ENCODE assay signal across 23 cellular contexts in the genomic region with DNA sequence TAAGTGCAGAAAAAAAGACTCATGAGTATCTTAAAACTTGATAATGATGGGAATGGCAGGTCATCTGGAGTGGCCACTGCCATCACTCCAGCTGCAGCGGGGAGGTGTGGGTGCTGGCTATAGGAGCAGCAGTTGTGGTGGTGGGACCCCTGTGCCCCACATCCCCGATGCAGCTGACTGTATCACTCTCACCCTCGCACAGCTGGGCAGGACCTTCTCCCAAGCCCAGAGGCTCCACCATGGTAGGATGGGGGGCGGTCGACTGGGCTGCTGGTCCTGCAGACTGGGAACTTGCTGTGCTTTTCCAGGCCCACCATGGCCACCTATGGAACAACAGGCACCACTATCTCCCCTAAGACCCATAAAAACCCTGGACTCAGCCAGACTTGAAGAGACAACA.
DNase-seq lines count a peak whose midpoint lies in the region; ATAC-seq and TF ChIP-seq lines count a peak whose summit lies in the region.
"Had no signal": no experiment of that assay in that cellular context is flagged by ENCODE, and none has a peak within 500 bp of the region (broad histone marks: within the 10 kb centered on the region; RNA-seq: fewer than 3 reads in every experiment).

No MANE protein-coding gene starts in this region.

- H3K36me3 Mint-ChIP-seq in chondrocyte (ENCODE audit: low read depth): no peaks in the 10 kb centered on the region
- H3K36me3 Mint-ChIP-seq: CD14-positive monocyte; CD4-positive, alpha-beta memory T cell; CD4-positive, CD25-positive, alpha-beta regulatory T cell; CD8-positive, alpha-beta memory T cell had no signal

- H3K4me1 ChIP-seq in mesenchymal stem cell (ENCODE audit: control insufficient read depth, insufficient read depth, low read depth, low read length) (no peaks in the 10 kb centered on the region), upper lobe of right lung (no peaks in the 10 kb centered on the region)
- H3K4me1 ChIP-seq: BE2C, BLaER1 had no signal

- no peak overlapping the region for H2AFZ ChIP-seq in mesenchymal stem cell (ENCODE audit: low read depth, low read length)

- H3K9me3 Mint-ChIP-seq in chondrocyte (ENCODE audit: low read depth): peaks cover 3% of the 10 kb centered on the region

- no peaks in the 10 kb centered on the region for H3K27me3 ChIP-seq in mesenchymal stem cell (ENCODE audit: control insufficient read depth in 1 of 2, insufficient read depth in 1 of 2, low read length in 2 of 2)
- no peaks in the 10 kb centered on the region for H3K27me3 ChIP-seq in upper lobe of right lung
- H3K27me3 ChIP-seq: BE2C, BLaER1 had no signal

- H2BK12ac ChIP-seq in mesenchymal stem cell (ENCODE audit: low read length in 2 of 2): no peak overlapping the region

- H3K18ac ChIP-seq in mesenchymal stem cell (ENCODE audit: low read depth in 1 of 2, low read length in 2 of 2): no peak overlapping the region

- H3K27ac ChIP-seq in mesenchymal stem cell (ENCODE audit: low read length, poor library complexity, severe bottlenecking) (no peak overlapping the region), upper lobe of right lung (no peak overlapping the region)
- H3K27ac ChIP-seq: BLaER1 had no signal

- intact Hi-C loops in upper lobe of right lung (cut with DNase I): no loop called here

- no peak overlapping the region for H2AK5ac ChIP-seq in mesenchymal stem cell (ENCODE audit: low read length, severe bottlenecking)

- DNase-seq in chondrocyte (ENCODE audit: low spot score) (peak; percentile 78), mesenchymal stem cell (no peak), upper lobe of right lung (peak; percentile 48), NCI-H2081 treated with DMSO at 0.1 percent for 48 hours (lab: John Stamatoyannopoulos, UW) (no peak), HuH-7 (ENCODE audit: low spot score) (no peak)
- DNase-seq: 8988T; ACHN; BE2C; C1 segment of cervical spinal cord; CD4-positive, alpha-beta memory T cell; CD4-positive, CD25-positive, alpha-beta regulatory T cell; CD8-positive, alpha-beta memory T cell; COR-L47; DMS 273 treated with DMSO at 0.1 percent for 48 hours; DMS153; DMS53; DMS79; DND-41; EL; GDM1 had no signal

- H4K91ac ChIP-seq in mesenchymal stem cell (ENCODE audit: low read length): no peak overlapping the region

- H3K79me1 ChIP-seq in mesenchymal stem cell (replicated peaks; ENCODE audit: low read length, poor library complexity, severe bottlenecking): no peaks in the 10 kb centered on the region

- H3K4ac ChIP-seq in mesenchymal stem cell (ENCODE audit: low read depth in 1 of 2, low read length in 2 of 2): no peak overlapping the region

- no peak overlapping the region for H3K4me3 Mint-ChIP-seq in chondrocyte (ENCODE audit: unreplicated experiment)
- H3K4me3 Mint-ChIP-seq: CD14-positive monocyte; CD4-positive, alpha-beta memory T cell; CD4-positive, CD25-positive, alpha-beta regulatory T cell; CD8-positive, alpha-beta memory T cell had no signal

- H3K4me1 Mint-ChIP-seq in chondrocyte (ENCODE audit: low read depth): no peaks in the 10 kb centered on the region
- H3K4me1 Mint-ChIP-seq: CD14-positive monocyte; CD4-positive, alpha-beta memory T cell; CD4-positive, CD25-positive, alpha-beta regulatory T cell; CD8-positive, alpha-beta memory T cell had no signal

- TF ChIP-seq CTCF in chondrocyte (IDR thresholded peaks at IDR 0.05) (no peak), upper lobe of right lung (IDR thresholded peaks at IDR 0.05) (no peak)

- H2BK15ac ChIP-seq in mesenchymal stem cell (ENCODE audit: low read depth, poor library complexity, severe bottlenecking): no peak overlapping the region

- H2BK5ac ChIP-seq in mesenchymal stem cell (ENCODE audit: low read depth, low read length, poor library complexity, severe bottlenecking): no peak overlapping the region

- H3K9ac ChIP-seq in mesenchymal stem cell (ENCODE audit: low read length): no peak overlapping the region
- H3K9ac ChIP-seq: BLaER1 had no signal

- H3K27me3 Mint-ChIP-seq in chondrocyte (ENCODE audit: low read depth): no peaks in the 10 kb centered on the region
- H3K27me3 Mint-ChIP-seq: CD4-positive, alpha-beta memory T cell; CD4-positive, CD25-positive, alpha-beta regulatory T cell; CD8-positive, alpha-beta memory T cell had no signal

- no peaks in the 10 kb centered on the region for H3K9me3 ChIP-seq in mesenchymal stem cell (ENCODE audit: control insufficient read depth, low read length)
- no peaks in the 10 kb centered on the region for H3K9me3 ChIP-seq in upper lobe of right lung
- H3K9me3 ChIP-seq: BE2C had no signal

- H2BK120ac ChIP-seq in mesenchymal stem cell (ENCODE audit: low read depth, low read length): no peak overlapping the region

- peak overlapping the region; percentile 7 for H3K4me2 ChIP-seq in mesenchymal stem cell (ENCODE audit: low read length, poor library complexity, severe bottlenecking)
- H3K4me2 ChIP-seq: BLaER1 had no signal

- no peak overlapping the region for H3K27ac Mint-ChIP-seq in chondrocyte (ENCODE audit: unreplicated experiment)
- H3K27ac Mint-ChIP-seq: CD4-positive, alpha-beta memory T cell; CD8-positive, alpha-beta memory T cell had no signal

- ATAC-seq in upper lobe of right lung: no peak
- ATAC-seq: GM12878 had no signal

- H3K36me3 ChIP-seq in mesenchymal stem cell (ENCODE audit: control insufficient read depth in 1 of 2, insufficient read depth in 2 of 2, low read depth in 1 of 2, low read length in 2 of 2) (no peaks in the 10 kb centered on the region), upper lobe of right lung (no peaks in the 10 kb centered on the region)
- H3K36me3 ChIP-seq: BE2C, BLaER1 had no signal

- H3K14ac ChIP-seq in mesenchymal stem cell (ENCODE audit: low read length in 2 of 2): no peak overlapping the region

- no peak overlapping the region for H3K23ac ChIP-seq in mesenchymal stem cell (ENCODE audit: low read length in 2 of 2)

- H4K8ac ChIP-seq in mesenchymal stem cell (ENCODE audit: low read length): no peak overlapping the region

- no peak overlapping the region for H3K4me3 ChIP-seq in mesenchymal stem cell (ENCODE audit: insufficient read depth in 1 of 2, low read depth in 1 of 2, low read length in 2 of 2)
- H3K4me3 ChIP-seq in upper lobe of right lung: no peak overlapping the region
- H3K4me3 ChIP-seq: BLaER1, GM12878 had no signal

- 67% methylated on average over 5 of the region's 5 CpGs for WGBS in mesenchymal stem cell

Comparison
In these comparisons a context has a peak if more than half of its experiments do, and no peak if none do; other contexts are left out.
1. DNase-seq: peak in chondrocyte (single experiment) and upper lobe of right lung (single experiment); none in mesenchymal stem cell (single experiment), NCI-H2081 treated with DMSO at 0.1 percent for 48 hours (single experiment) and HuH-7 (single experiment).